Comparison of ENCODE assay signal across 8 cellular contexts in genomic region chr18:31977270-31977872, GRCh38. TPM values are rescaled to one million over a fixed set of nuclear protein-coding genes. Genes with fewer than 3 reads are reported as not detected.
DNase-seq lines count a peak whose midpoint lies in the region; ATAC-seq and TF ChIP-seq lines count a peak whose summit lies in the region.

No MANE protein-coding gene starts in this region.

- BruUV-seq in Caco-2 (replicated peaks; lab: Mats Ljungman, UMichigan) = no TSS peak

- no peak overlapping the region for H3K4me3 Mint-ChIP-seq in Caco-2 (ENCODE audit: unreplicated experiment)
- H3K4me3 Mint-ChIP-seq in type B pancreatic cell = no peak overlapping the region

- DNase-seq in Caco-2 (peak; percentile 30 to 47), RKO (ENCODE audit: low spot score) (peak; percentile 39), colonic mucosa (peak; percentile 33), type B pancreatic cell (ENCODE audit: extremely low spot score, unreplicated experiment) (no peak), lower leg skin (ENCODE audit: low spot score in 2 of 2) (no peak)

- H3K27ac ChIP-seq in HEK293 (ENCODE audit: extremely low read depth, low read depth, low read length) (no peak overlapping the region), colonic mucosa (no peak overlapping the region), liver (ENCODE audit: low read depth in 1 of 2, low read length in 2 of 2) (no peak overlapping the region)

- 72% methylated on average over 9 of the region's 9 CpGs for WGBS in liver
- WGBS in lower leg skin, 2 donors = 67 to 71% methylated on average over 9 of the region's 9 CpGs

- TF ChIP-seq POLR2A in lower leg skin (IDR thresholded peaks at IDR 0.05) = no peak

- peaks cover 10% of the 10 kb centered on the region for H3K9me3 Mint-ChIP-seq in Caco-2 (ENCODE audit: unreplicated experiment)
- H3K9me3 Mint-ChIP-seq in type B pancreatic cell = peaks cover 9% of the 10 kb centered on the region

- no peak overlapping the region for H3K9ac ChIP-seq in colonic mucosa (ENCODE audit: low read depth in 2 of 2, low read length in 2 of 2)
- no peak overlapping the region for H3K9ac ChIP-seq in liver (ENCODE audit: low read depth in 1 of 2, low read length in 2 of 2)

- ATAC-seq in HG03159 (IDR thresholded peaks at IDR 0.05; ENCODE audit: unreplicated experiment) = no peak

- H3K36me3 Mint-ChIP-seq in Caco-2 (ENCODE audit: insufficient read depth, unreplicated experiment) (no peaks in the 10 kb centered on the region), type B pancreatic cell (no peaks in the 10 kb centered on the region)

- no peaks in the 10 kb centered on the region for H3K9me3 ChIP-seq in Caco-2
- H3K9me3 ChIP-seq in HEK293 (ENCODE audit: control insufficient read depth, insufficient read depth, low read depth, low read length) = no peaks in the 10 kb centered on the region
- no peaks in the 10 kb centered on the region for H3K9me3 ChIP-seq in colonic mucosa
- H3K9me3 ChIP-seq in liver (ENCODE audit: control insufficient read depth in 4 of 4, low read length in 3 of 4) = peaks cover 0 to 12% (median 9%) of the 10 kb centered on the region in 4 donors

- H3K4me3 ChIP-seq in Caco-2 (ENCODE audit: low read depth, low read length) (no peak overlapping the region), HEK293 (ENCODE audit: low read depth, low read length) (no peak overlapping the region), colonic mucosa (no peak overlapping the region), liver (ENCODE audit: low read depth in 1 of 3, low read length in 3 of 3) (no peak overlapping the region), lower leg skin (ENCODE audit: low read depth, poor library complexity, severe bottlenecking) (no peak overlapping the region)

- H3K27me3 Mint-ChIP-seq in Caco-2 (ENCODE audit: insufficient read depth, unreplicated experiment) (no peaks in the 10 kb centered on the region), type B pancreatic cell (no peaks in the 10 kb centered on the region)

- TF ChIP-seq CTCF in Caco-2 (IDR thresholded peaks at IDR 0.05; ENCODE audit: insufficient read depth in 1 of 2, low read depth in 1 of 2, low read length in 1 of 2, severe bottlenecking in 1 of 2, unreplicated experiment in 1 of 2) (peak in 1 of 2 experiments; percentile 12), HEK293 (tag by site-specific recombination; IDR thresholded peaks at IDR 0.05) (0 out of 2 replicates have a peak, but pooled peaks have one; percentile 23), colonic mucosa (IDR thresholded peaks at IDR 0.05) (peak; percentile 52), liver (IDR thresholded peaks at IDR 0.05; ENCODE audit: low read depth, low read length, missing input control) (peak; percentile 64), type B pancreatic cell (conservative IDR thresholded peaks at IDR 0.05) (peak; percentile 80), lower leg skin (IDR thresholded peaks at IDR 0.05) (no peak)

- no peaks in the 10 kb centered on the region for H3K4me1 Mint-ChIP-seq in Caco-2 (ENCODE audit: low read depth, unreplicated experiment)
- H3K4me1 Mint-ChIP-seq in type B pancreatic cell (ENCODE audit: unreplicated experiment) = no peaks in the 10 kb centered on the region

- H3K27ac Mint-ChIP-seq in Caco-2 (ENCODE audit: unreplicated experiment) (no peak overlapping the region), type B pancreatic cell (no peak overlapping the region)

- CTCF ChIA-PET in Caco-2 (lab: Charles Lee) (interaction anchor here (1.1 to 1.3 kb wide), 2 partner anchors 35 to 139 kb away, joined by 3 to 8 read pairs; partner anchors contain the start of gene TRAPPC8), HEK293 (lab: Yijun Ruan, JAX) (interaction anchor here (0.6 to 2.4 kb wide), 42 partner anchors 10 to 1008 kb away, joined by 3 to 19 read pairs (median 4); partner anchors contain the start of genes RNF125 and TRAPPC8)

- H3K27me3 ChIP-seq in Caco-2 (replicated peaks; ENCODE audit: control insufficient read depth, insufficient read depth, low read length) = no peaks in the 10 kb centered on the region
- H3K27me3 ChIP-seq in colonic mucosa = no peaks in the 10 kb centered on the region
- no peaks in the 10 kb centered on the region for H3K27me3 ChIP-seq in liver (ENCODE audit: control insufficient read depth in 4 of 4, insufficient read depth in 4 of 4, low read length in 3 of 4)

- no peaks in the 10 kb centered on the region for H3K36me3 ChIP-seq in Caco-2 (ENCODE audit: control insufficient read depth, insufficient read depth, low read length)
- no peaks in the 10 kb centered on the region for H3K36me3 ChIP-seq in HEK293 (ENCODE audit: control insufficient read depth in 2 of 2, insufficient read depth in 1 of 2, low read length in 2 of 2)
- H3K36me3 ChIP-seq in colonic mucosa = no peaks in the 10 kb centered on the region
- H3K36me3 ChIP-seq in liver (ENCODE audit: control insufficient read depth in 4 of 4, insufficient read depth in 3 of 4, low read depth in 1 of 4, low read length in 3 of 4) = no peaks in the 10 kb centered on the region

- TF ChIP-seq RAD21 in liver (IDR thresholded peaks at IDR 0.05) = peak; percentile 92

- H3K4me1 ChIP-seq in Caco-2 (no peaks in the 10 kb centered on the region), HEK293 (ENCODE audit: control insufficient read depth, insufficient read depth, low read length) (no peaks in the 10 kb centered on the region), colonic mucosa (no peaks in the 10 kb centered on the region), liver (ENCODE audit: control insufficient read depth in 4 of 4, insufficient read depth in 4 of 4, low read length in 3 of 4) (peaks cover 0 to under 1% (median 0%) of the 10 kb centered on the region in 4 donors)

- intact Hi-C loops in Caco-2 (cut with micrococcal nuclease; ENCODE audit: unreplicated experiment) (loop anchor here (2.0 to 10.0 kb wide), 2 partner anchors 33 to 423 kb away; no protein-coding TSS in a partner anchor), colonic mucosa (cut with DNase I) (loop anchor here (5.0 kb wide), 1 partner anchor 230 kb away; no protein-coding TSS in a partner anchor), lower leg skin (cut with DNase I; ENCODE audit: low total_unique reads) (no loop called here)

- POLR2A ChIA-PET in Caco-2 (lab: Charles Lee) (no interaction called here), HEK293 (lab: Yijun Ruan, JAX) (interaction anchor here (1.3 kb wide), 1 partner anchor 34 kb away, joined by 3 read pairs; the partner anchor contains the start of gene TRAPPC8)

TF ChIP-seq in HEK293, 187 proteins besides CTCF, POLR2A, EP300 and RAD21:
- no peak for TF ChIP-seq ZNF645 (tag by site-specific recombination; IDR thresholded peaks at IDR 0.05)
- peak; percentile 70 for TF ChIP-seq ZNF654 (tag by site-specific recombination; IDR thresholded peaks at IDR 0.05; ENCODE audit: low read depth)

TF ChIP-seq in liver, 16 proteins besides CTCF, POLR2A, EP300 and RAD21 (continues in another document):
- TF ChIP-seq JUND (IDR thresholded peaks at IDR 0.05) (no peak), YY1 (IDR thresholded peaks at IDR 0.05) (no peak), ZBTB33 (IDR thresholded peaks at IDR 0.05) (no peak), SP1 (IDR thresholded peaks at IDR 0.05) (no peak), TAF1 (conservative IDR thresholded peaks at IDR 0.05) (no peak), EGR1 (IDR thresholded peaks at IDR 0.05; ENCODE audit: low read depth in 2 of 2) (no peak)

RNA-seq across cellular contexts. Expression of gene TRAPPC8, which starts 34.4 kb away (rescaled TPM):
- total RNA-seq in Caco-2 (2022) (19.8 and 21.1 TPM in 2 replicates), colonic mucosa (10 to 100 TPM; 43.1 to 49.2 TPM), liver (10 to 100 TPM; 38.8 to 46.1 TPM), type B pancreatic cell (ENCODE audit: low replicate concordance) (43.6 and 45.6 TPM in 2 replicates), lower leg skin (10 to 100 TPM; 43.3 to 54.6 (median 50.5) TPM)
- 10 to 100 TPM; 12.2 to 20.2 TPM for polyA plus RNA-seq in liver

RNA-seq across cellular contexts. Expression of gene RNF125, which starts 41.3 kb away (rescaled TPM):
- total RNA-seq in Caco-2 (2022) (0.39 and 0.61 TPM in 2 replicates), colonic mucosa (10 to 100 TPM in 1 of 2 donors, 1 to 10 TPM in 1; 8.4 to 13.9 TPM), liver (1 to 10 TPM; 3.3 to 3.8 TPM), type B pancreatic cell (ENCODE audit: low replicate concordance) (0.94 and 1.8 TPM in 2 replicates), lower leg skin (10 to 100 TPM in 2 of 4 donors, 1 to 10 TPM in 2; 6.3 to 16.3 (median 9.2) TPM)
- polyA plus RNA-seq in liver = 1 to 10 TPM; 1.6 to 5.7 TPM

Comparison
In these comparisons a context has a peak if more than half of its experiments do, and no peak if none do; other contexts are left out.
1. DNase-seq: peak in Caco-2 (2 of 2), RKO (single experiment) and colonic mucosa (single experiment); none in type B pancreatic cell (single experiment) and lower leg skin (0 of 2).
2. CTCF ChIP-seq: peak in HEK293 (single experiment), colonic mucosa (single experiment), liver (single experiment) and type B pancreatic cell (single experiment); none in lower leg skin (0 of 3).